In the genomic region with DNA sequence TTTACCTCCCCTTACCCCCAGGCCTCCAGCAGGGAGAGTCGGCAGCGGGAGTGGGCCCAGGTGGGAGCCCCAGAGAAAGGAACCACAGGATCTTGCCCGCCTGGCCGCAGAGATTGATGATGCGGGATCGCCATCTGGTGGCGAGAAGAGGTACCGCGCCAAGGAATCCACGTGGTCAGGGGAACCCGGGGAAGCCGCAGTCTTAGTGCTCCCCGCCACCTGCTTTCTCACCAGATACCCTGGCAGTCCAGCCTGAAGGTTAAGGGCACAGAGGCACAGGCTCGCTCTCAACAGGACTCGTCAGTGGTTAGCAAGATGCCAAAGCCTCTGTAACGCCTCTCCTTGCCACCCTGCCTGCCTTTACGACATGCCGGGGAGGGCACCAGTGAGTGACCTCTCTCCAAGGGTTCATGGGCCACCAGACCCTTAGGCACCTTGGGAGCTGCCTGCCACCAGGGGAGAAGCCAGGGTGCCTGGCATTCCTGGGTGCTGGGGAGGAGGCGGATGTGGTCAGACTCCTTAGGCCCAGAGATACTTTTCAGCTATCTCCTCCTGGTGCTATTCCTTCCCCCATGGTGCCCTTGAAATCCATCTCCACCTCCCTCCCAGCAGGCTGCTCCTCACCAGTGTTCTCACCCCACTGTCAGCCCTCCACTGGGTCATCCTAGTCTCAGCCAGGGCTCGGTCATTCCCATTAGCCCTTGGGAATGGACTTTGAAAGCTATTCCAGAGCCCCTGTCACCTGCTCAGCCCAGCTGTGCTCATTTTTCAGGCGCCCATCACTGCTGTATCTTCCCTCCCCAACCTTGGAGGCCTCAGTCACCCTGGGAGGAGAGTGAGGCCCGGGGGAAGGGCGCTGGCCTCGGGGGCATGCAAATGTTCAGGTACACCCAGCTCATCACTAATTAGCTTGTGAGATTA, we compare ENCODE assay signal across 8 cellular contexts. TPM values are rescaled to one million over a fixed set of nuclear protein-coding genes. Genes with fewer than 3 reads are reported as not detected.
DNase-seq lines count a peak whose midpoint lies in the region; ATAC-seq and TF ChIP-seq lines count a peak whose summit lies in the region.

No MANE protein-coding gene starts in this region.

- H3K4me3 Mint-ChIP-seq in activated T-helper 2 cell treated with anti-CD3 and anti-CD28 coated beads, Interferon-gamma antibody, Interleukin-2, Interleukin-4, amounts not matched to agents 10 μg/mL and 5 μg/mL and 100 μg/mL, durations not matched to agents 14 hours and 24 hours and 36 hours (ENCODE audit: low read depth), result no peak overlapping the region

- no peaks in the 10 kb centered on the region for H3K36me3 ChIP-seq in thoracic aorta

- no peaks in the 10 kb centered on the region for H3K9me3 ChIP-seq in thoracic aorta

- no peaks in the 10 kb centered on the region for H3K36me3 Mint-ChIP-seq in activated T-helper 2 cell treated with anti-CD3 and anti-CD28 coated beads, Interferon-gamma antibody, Interleukin-2, Interleukin-4, amounts not matched to agents 10 μg/mL and 5 μg/mL and 100 μg/mL, durations not matched to agents 14 hours and 24 hours and 36 hours (ENCODE audit: low read depth)

- peaks cover 5 to 7% of the 10 kb centered on the region in 2 donors for H3K4me1 ChIP-seq in thoracic aorta (ENCODE audit: control insufficient read depth in 1 of 2, low read depth in 2 of 2)

- no peaks in the 10 kb centered on the region for H3K27me3 ChIP-seq in thoracic aorta (replicated peaks; ENCODE audit: insufficient read depth)

- no peak overlapping the region for H3K27ac ChIP-seq in thoracic aorta

- H3K4me3 ChIP-seq in foreskin fibroblast (ENCODE audit: low read depth in 1 of 2, low read length in 2 of 2) (no peak overlapping the region), thoracic aorta (no peak overlapping the region)

- peak; percentile 27 for ATAC-seq in thoracic aorta (ENCODE audit: insufficient number of reproducible peaks, low FRiP score, low read depth)

- no peak overlapping the region for H3K27ac Mint-ChIP-seq in activated T-helper 2 cell treated with anti-CD3 and anti-CD28 coated beads, Interferon-gamma antibody, Interleukin-2, Interleukin-4, amounts not matched to agents 10 μg/mL and 5 μg/mL and 100 μg/mL, durations not matched to agents 14 hours and 24 hours and 36 hours

- TF ChIP-seq CTCF in foreskin fibroblast (IDR thresholded peaks at IDR 0.05; ENCODE audit: low read depth, low read length) (peak; percentile 84), thoracic aorta (IDR thresholded peaks at IDR 0.05) (peak; percentile 97)

- H3K9me3 Mint-ChIP-seq in activated T-helper 2 cell treated with anti-CD3 and anti-CD28 coated beads, Interferon-gamma antibody, Interleukin-2, Interleukin-4, amounts not matched to agents 10 μg/mL and 5 μg/mL and 100 μg/mL, durations not matched to agents 14 hours and 24 hours and 36 hours, result no peaks in the 10 kb centered on the region

- intact Hi-C loops in activated T-helper 2 cell treated with anti-CD3 and anti-CD28 coated beads, Interferon-gamma antibody, Interleukin-2, Interleukin-4, amounts not matched to agents 10 μg/mL and 5 μg/mL and 100 μg/mL, durations not matched to agents 14 hours and 24 hours and 36 hours (cut with micrococcal nuclease), result loop anchor here (1.0 to 2.0 kb wide), 2 partner anchors 40 to 98 kb away; no protein-coding TSS in a partner anchor

- peaks cover 19% of the 10 kb centered on the region for H3K4me1 Mint-ChIP-seq in activated T-helper 2 cell treated with anti-CD3 and anti-CD28 coated beads, Interferon-gamma antibody, Interleukin-2, Interleukin-4, amounts not matched to agents 10 μg/mL and 5 μg/mL and 100 μg/mL, durations not matched to agents 14 hours and 24 hours and 36 hours (ENCODE audit: low read depth)

- DNase-seq in NCI-H1436 (lab: John Stamatoyannopoulos, UW) (peak; percentile 76), NCI-H1436 treated with DMSO at 0.1 percent for 48 hours (lab: John Stamatoyannopoulos, UW) (no peak), LHCN-M2 (ENCODE audit: low read depth) (peak; percentile 65), foreskin fibroblast (peak in 1 of 2 donors; percentile 82), occipital lobe (lab: John Stamatoyannopoulos, UW) (peak; percentile 67), thoracic aorta (ENCODE audit: low spot score) (peak; percentile 51)
- peak; percentile 84 for DNase-seq in activated T-helper 2 cell treated with anti-CD3 and anti-CD28 coated beads, Interferon-gamma antibody, Interleukin-2, Interleukin-4, amounts not matched to agents 10 μg/mL and 5 μg/mL and 100 μg/mL, durations not matched to agents 14 hours and 24 hours and 36 hours (ENCODE audit: low spot score)

- TF ChIP-seq POLR2A in Raji (IDR thresholded peaks at IDR 0.05; ENCODE audit: insufficient read depth, low read depth, low read length), result 0 out of 2 replicates have a peak, but pooled peaks have one; percentile 32

- peaks cover 7% of the 10 kb centered on the region for H3K27me3 Mint-ChIP-seq in activated T-helper 2 cell treated with anti-CD3 and anti-CD28 coated beads, Interferon-gamma antibody, Interleukin-2, Interleukin-4, amounts not matched to agents 10 μg/mL and 5 μg/mL and 100 μg/mL, durations not matched to agents 14 hours and 24 hours and 36 hours (ENCODE audit: low read depth)

RNA-seq across cellular contexts. Expression of a gene that starts 5.4 kb away (rescaled TPM):
- total RNA-seq in LHCN-M2 (2014; rRNA removed) (12.2 and 17.6 TPM in 2 replicates), occipital lobe (2.2 TPM), thoracic aorta (100 to 1,000 TPM in 1 of 2 donors, 10 to 100 TPM in 1; 91.6 to 153 TPM)
- 6.4 TPM for polyA plus RNA-seq in LHCN-M2 (2012)
- 45.3 and 48.5 TPM in 2 replicates for total RNA-seq in activated T-helper 2 cell treated with anti-CD3 and anti-CD28 coated beads, Interferon-gamma antibody, Interleukin-2, Interleukin-4, amounts not matched to agents 10 μg/mL and 5 μg/mL and 100 μg/mL, durations not matched to agents 14 hours and 24 hours and 36 hours

RNA-seq across cellular contexts. Expression of a gene that starts 30.8 kb away (rescaled TPM):
- total RNA-seq in LHCN-M2 (2014; rRNA removed) (3.3 and 3.7 TPM in 2 replicates), occipital lobe (1.2 TPM), thoracic aorta (10 to 100 TPM in 1 of 2 donors, 1 to 10 TPM in 1; 8.3 to 17.7 TPM)
- 1.2 TPM for polyA plus RNA-seq in LHCN-M2 (2012)
- not detected in 2 replicates for total RNA-seq in activated T-helper 2 cell treated with anti-CD3 and anti-CD28 coated beads, Interferon-gamma antibody, Interleukin-2, Interleukin-4, amounts not matched to agents 10 μg/mL and 5 μg/mL and 100 μg/mL, durations not matched to agents 14 hours and 24 hours and 36 hours

RNA-seq across cellular contexts. Expression of a gene that starts 33.2 kb away (rescaled TPM):
- total RNA-seq in LHCN-M2 (2014; rRNA removed) (0.06 and 0.86 TPM in 2 replicates), occipital lobe (1.9 TPM), thoracic aorta (1 to 10 TPM; 1.9 to 2.4 TPM)
- 0.19 TPM for polyA plus RNA-seq in LHCN-M2 (2012)
- total RNA-seq in activated T-helper 2 cell treated with anti-CD3 and anti-CD28 coated beads, Interferon-gamma antibody, Interleukin-2, Interleukin-4, amounts not matched to agents 10 μg/mL and 5 μg/mL and 100 μg/mL, durations not matched to agents 14 hours and 24 hours and 36 hours, result not detected in 2 replicates

RNA-seq across cellular contexts. Expression of a gene that starts 39.3 kb away (rescaled TPM):
- not detected in 2 replicates for total RNA-seq in LHCN-M2 (2014; rRNA removed)
- 0.12 TPM for polyA plus RNA-seq in LHCN-M2 (2012)
- 0.18 TPM in 1 of 2 replicates, not detected in the other for total RNA-seq in activated T-helper 2 cell treated with anti-CD3 and anti-CD28 coated beads, Interferon-gamma antibody, Interleukin-2, Interleukin-4, amounts not matched to agents 10 μg/mL and 5 μg/mL and 100 μg/mL, durations not matched to agents 14 hours and 24 hours and 36 hours
- total RNA-seq in occipital lobe, result not detected
- total RNA-seq in thoracic aorta, result not detected

RNA-seq across cellular contexts. Expression of a gene that starts 53.7 kb away (rescaled TPM):
- total RNA-seq in LHCN-M2 (2014; rRNA removed) (12.7 and 15.7 TPM in 2 replicates), occipital lobe (30.3 TPM), thoracic aorta (10 to 100 TPM; 16.4 to 31.1 TPM)
- polyA plus RNA-seq in LHCN-M2 (2012), result 11.7 TPM
- 46.0 and 46.5 TPM in 2 replicates for total RNA-seq in activated T-helper 2 cell treated with anti-CD3 and anti-CD28 coated beads, Interferon-gamma antibody, Interleukin-2, Interleukin-4, amounts not matched to agents 10 μg/mL and 5 μg/mL and 100 μg/mL, durations not matched to agents 14 hours and 24 hours and 36 hours
